8 cellular contexts compared by ENCODE assay signal in the genomic region with DNA sequence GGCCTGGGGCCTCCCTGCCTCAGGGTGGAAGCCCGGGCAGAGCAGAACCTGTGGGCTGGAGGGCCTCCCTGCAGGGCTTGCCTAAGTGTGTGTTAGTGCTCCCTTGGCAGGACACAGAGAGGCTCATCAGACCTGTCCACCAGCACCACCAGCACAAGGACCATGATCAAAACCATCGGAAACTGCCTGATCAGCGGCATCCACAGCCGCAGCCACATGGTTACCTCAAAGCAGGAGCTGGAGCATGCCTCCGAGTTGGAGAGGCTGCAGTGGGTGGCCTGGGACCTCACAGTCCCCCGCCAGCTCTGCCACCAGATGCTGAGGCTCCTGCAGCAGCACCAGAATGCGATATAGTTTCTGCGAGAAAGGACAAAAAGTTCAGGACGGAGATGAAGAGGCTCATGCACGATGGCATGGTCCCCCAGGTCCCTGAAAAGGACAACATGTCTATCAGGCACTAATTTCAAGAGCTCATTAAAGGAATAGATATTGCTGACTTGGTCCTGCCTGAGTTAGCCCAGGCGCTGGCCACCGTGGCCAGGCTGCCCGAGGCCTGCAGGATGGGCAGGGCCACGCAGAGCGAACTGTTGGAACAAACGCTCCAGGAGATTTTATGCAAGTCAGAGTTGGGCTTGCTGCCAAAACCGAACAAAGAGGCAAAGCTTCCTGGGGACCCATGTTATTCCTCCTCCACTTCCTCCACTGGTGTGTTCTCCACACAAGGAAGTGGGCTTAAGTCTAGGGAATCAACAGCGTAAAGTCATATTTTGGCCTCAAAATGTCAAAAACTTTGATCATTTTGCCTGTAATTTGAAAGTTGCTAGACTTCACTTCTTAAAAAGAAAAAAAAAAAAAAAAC.
DNase-seq lines count a peak whose midpoint lies in the region; ATAC-seq and TF ChIP-seq lines count a peak whose summit lies in the region.

No MANE protein-coding gene starts in this region.

- no peak for TF ChIP-seq CTCF in dorsolateral prefrontal cortex (IDR thresholded peaks at IDR 0.05 in 54 of 56, conservative IDR thresholded peaks at IDR 0.05 in 2 of 56; ENCODE audit: low read depth in 1 of 56, partially characterized antibody in 56 of 56)

- H3K4me1 Mint-ChIP-seq in activated naive CD8-positive, alpha-beta T cell treated with anti-CD3 and anti-CD28 coated beads for 36 hours, result peaks cover 21% of the 10 kb centered on the region

- no peak overlapping the region for H3K27ac Mint-ChIP-seq in activated naive CD8-positive, alpha-beta T cell treated with anti-CD3 and anti-CD28 coated beads for 36 hours

- no peaks in the 10 kb centered on the region for H3K27me3 ChIP-seq in dorsolateral prefrontal cortex

- H3K27ac ChIP-seq in dorsolateral prefrontal cortex, result peak overlapping the region in 34 of 59 donors; percentile 0 to 68 (median 35)

- H3K36me3 Mint-ChIP-seq in activated naive CD8-positive, alpha-beta T cell treated with anti-CD3 and anti-CD28 coated beads for 36 hours, result peaks cover 2% of the 10 kb centered on the region

- H3K4me3 ChIP-seq in dorsolateral prefrontal cortex, result no peak overlapping the region

- H3K9me3 Mint-ChIP-seq in activated naive CD8-positive, alpha-beta T cell treated with anti-CD3 and anti-CD28 coated beads for 36 hours, result peaks cover 4% of the 10 kb centered on the region

- no peaks in the 10 kb centered on the region for H3K27me3 Mint-ChIP-seq in activated naive CD8-positive, alpha-beta T cell treated with anti-CD3 and anti-CD28 coated beads for 36 hours

- ATAC-seq in GM21723 (IDR thresholded peaks at IDR 0.05; ENCODE audit: unreplicated experiment) (no peak), GM21717 (IDR thresholded peaks at IDR 0.05; ENCODE audit: unreplicated experiment) (no peak), HG03159 (IDR thresholded peaks at IDR 0.05; ENCODE audit: unreplicated experiment) (no peak)

- DNase-seq in C1 segment of cervical spinal cord (lab: John Stamatoyannopoulos, UW) (peak in 9 of 14 donors; percentile 3 to 48 (median 22)), NCI-H2081 treated with DMSO at 0.1 percent for 48 hours (lab: John Stamatoyannopoulos, UW) (peak; percentile 55), dorsolateral prefrontal cortex (peak in 7 of 10 donors; percentile 13 to 67 (median 52)), myocyte (ENCODE audit: low read depth) (peak; percentile 63)
- no peak for DNase-seq in activated naive CD8-positive, alpha-beta T cell treated with anti-CD3 and anti-CD28 coated beads for 36 hours

- intact Hi-C loops in dorsolateral prefrontal cortex (cut with DNase I), result no loop called here

- no peak overlapping the region for H3K4me3 Mint-ChIP-seq in activated naive CD8-positive, alpha-beta T cell treated with anti-CD3 and anti-CD28 coated beads for 36 hours
